Comparison of ENCODE assay signal across 8 cellular contexts in the genomic region with DNA sequence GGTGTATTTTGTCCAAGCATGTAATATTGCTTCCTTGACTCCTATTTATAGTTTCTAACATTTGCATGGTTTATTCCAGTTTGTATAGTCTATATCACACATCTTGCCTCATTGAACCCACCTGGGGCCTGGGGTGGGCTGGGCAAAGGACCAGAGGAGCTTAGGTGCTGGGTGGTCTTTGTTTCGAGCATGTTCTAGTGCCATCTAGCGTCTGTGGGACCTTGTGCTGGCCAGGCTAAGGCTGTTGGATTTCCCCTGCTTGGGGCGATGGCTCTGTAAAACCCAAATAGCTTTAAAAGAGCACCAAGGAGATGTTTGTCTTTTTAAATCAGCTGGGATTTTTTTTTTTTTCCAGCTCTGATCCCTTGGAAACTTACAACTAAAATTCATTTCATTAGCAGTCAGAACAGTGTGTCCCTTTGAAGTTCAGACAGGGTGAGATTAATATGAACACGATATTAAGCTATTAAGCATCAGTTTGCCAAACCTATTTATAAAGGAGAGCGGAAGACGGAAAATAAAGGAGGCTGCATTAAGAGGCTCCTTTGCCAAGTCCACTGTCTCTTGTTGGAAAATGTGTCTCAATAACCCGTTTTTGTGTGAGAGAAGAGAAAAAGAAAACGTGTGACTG.
DNase-seq lines count a peak whose midpoint lies in the region; ATAC-seq, FAIRE-seq and TF ChIP-seq lines count a peak whose summit lies in the region.

No MANE protein-coding gene starts in this region.

- no peaks in the 10 kb centered on the region for H4K20me1 ChIP-seq in neural progenitor cell (ENCODE audit: low read depth)

- no peaks in the 10 kb centered on the region for H3K27me3 ChIP-seq in SJSA1 (replicated peaks)
- no peaks in the 10 kb centered on the region for H3K27me3 ChIP-seq in neural progenitor cell

- no peak for TF ChIP-seq POLR2A in A549 (IDR thresholded peaks at IDR 0.05; ENCODE audit: low read length)

- no peak overlapping the region for H3K9ac ChIP-seq in neural progenitor cell

- peaks cover 3% of the 10 kb centered on the region for H3K27me3 Mint-ChIP-seq in neural progenitor cell (ENCODE audit: insufficient read depth, low read depth)

- peak; percentile 66 to 72 for TF ChIP-seq RAD21 in A549 (conservative IDR thresholded peaks at IDR 0.05 in 1 of 2, IDR thresholded peaks at IDR 0.05 in 1 of 2)

- peaks cover 24% of the 10 kb centered on the region for H3F3A ChIP-seq in neural progenitor cell (ENCODE audit: low read depth)

- H3K4me1 ChIP-seq in A549 (peaks cover 4% of the 10 kb centered on the region; the same call in 1 of the 3 replicates), SJSA1 (replicated peaks) (peaks cover under 1% of the 10 kb centered on the region; the same call in 1 of the 2 replicates), neural progenitor cell (peaks cover 9% of the 10 kb centered on the region)

- peak; percentile 71 for TF ChIP-seq CTCF in A549 (IDR thresholded peaks at IDR 0.05)
- peak; percentile 42 for TF ChIP-seq CTCF in GM20000 (IDR thresholded peaks at IDR 0.05; ENCODE audit: extremely low read depth, missing control alignments)
- peak; percentile 83 for TF ChIP-seq CTCF in neural progenitor cell (IDR thresholded peaks at IDR 0.05)

- H3K36me3 ChIP-seq in SJSA1, result no peaks in the 10 kb centered on the region; the same call in 1 of the 2 replicates
- H3K36me3 ChIP-seq in neural progenitor cell, result no peaks in the 10 kb centered on the region

- H3K4me3 ChIP-seq in A549 (no peak overlapping the region), SJSA1 (no peak overlapping the region), neural progenitor cell (no peak overlapping the region)

- POLR2A ChIA-PET in A549 (lab: Yijun Ruan, JAX), result interaction anchor here (1.4 kb wide), 1 partner anchor 310 kb away, joined by 3 read pairs; no protein-coding TSS in a partner anchor

- H3K4me2 ChIP-seq in A549 (no peak overlapping the region), neural progenitor cell (no peak overlapping the region)

- no peak overlapping the region for H3K4me3 Mint-ChIP-seq in neural progenitor cell

- no peak overlapping the region for H3K27ac Mint-ChIP-seq in neural progenitor cell

- no peak for TF ChIP-seq EP300 in A549 (IDR thresholded peaks at IDR 0.05)

- H3K79me2 ChIP-seq in neural progenitor cell (ENCODE audit: low read depth), result peaks cover 45% of the 10 kb centered on the region

- peaks cover 5% of the 10 kb centered on the region for H3K36me3 Mint-ChIP-seq in neural progenitor cell

- 80% methylated on average over 8 of the region's 8 CpGs for WGBS in A549 (ENCODE audit: missing lambda C conversion rate)

- H3K9me3 Mint-ChIP-seq in neural progenitor cell, result no peaks in the 10 kb centered on the region

- DNase-seq in A549 (ENCODE audit: low read depth in 1 of 2, low spot score in 1 of 2) (peak in 1 of 2 experiments; percentile 41), GM20000 (ENCODE audit: low spot score) (peak; percentile 52), SJSA1 (ENCODE audit: low read depth in 1 of 2, low spot score in 2 of 2) (peak; percentile 27 to 52), fibroblast of gingiva (ENCODE audit: low read depth) (peak; percentile 47), neural progenitor cell (ENCODE audit: low spot score) (peak; percentile 85), RCC 7860 (ENCODE audit: low spot score) (no peak), DMS79 (lab: John Stamatoyannopoulos, UW) (no peak)

- ATAC-seq in A549 (peak; percentile 70 to 86; a peak in 3 of 6 replicates), GM21619 (IDR thresholded peaks at IDR 0.05; ENCODE audit: unreplicated experiment) (no peak)

- H3K9me3 ChIP-seq in A549 (no peaks in the 10 kb centered on the region), SJSA1 (replicated peaks) (no peaks in the 10 kb centered on the region), neural progenitor cell (ENCODE audit: low read depth) (no peaks in the 10 kb centered on the region)

- no peak overlapping the region for H2AFZ ChIP-seq in neural progenitor cell (replicated peaks)

- peaks cover 23% of the 10 kb centered on the region for H3K4me1 Mint-ChIP-seq in neural progenitor cell

- CTCF ChIA-PET in A549 (lab: Yijun Ruan, JAX), result interaction anchor here (0.6 to 6.3 kb wide), 43 partner anchors 8 to 647 kb away, joined by 3 to 73 read pairs (median 4); a partner anchor contains a TSS

- H3K27ac ChIP-seq in A549, result no peak overlapping the region
- H3K27ac ChIP-seq in SJSA1, result no peak overlapping the region
- H3K27ac ChIP-seq in neural progenitor cell, result no peak overlapping the region

- FAIRE-seq in A549 (lab: Jason Lieb, UNC) (no peak), RCC 7860 (lab: Jason Lieb, UNC) (no peak)

TF ChIP-seq in A549, 52 proteins besides CTCF, POLR2A, EP300 and RAD21:
- TF ChIP-seq SMC3 (IDR thresholded peaks at IDR 0.05), result peak; percentile 67
- TF ChIP-seq NR3C1 (IDR thresholded peaks at IDR 0.05), result no peak
TF ChIP-seq in A549: peak in this region for 1.

Comparison
In these comparisons a context has a peak if more than half of its experiments do, and no peak if none do; other contexts are left out.
1. DNase-seq: peak in GM20000 (single experiment), SJSA1 (2 of 2), fibroblast of gingiva (single experiment) and neural progenitor cell (single experiment); none in RCC 7860 (single experiment) and DMS79 (single experiment).
2. Peak in every context shown above with its lines, with median percentiles within 50 percentile points of each other: CTCF ChIP-seq.